20 cellular contexts compared by ENCODE assay signal in genomic region chr5:102858808-102859207, GRCh38.
A peak's percentile ranks its signal among the peaks of the same experiment; 100 is the strongest.
DNase-seq lines count a peak whose midpoint lies in the region; ATAC-seq, FAIRE-seq and TF ChIP-seq lines count a peak whose summit lies in the region.
"Had no signal": no experiment of that assay in that cellular context is flagged by ENCODE, and none has a peak within 500 bp of the region (broad histone marks: within the 10 kb centered on the region; RNA-seq: fewer than 3 reads in every experiment).

No MANE protein-coding gene starts in this region.

- no peaks in the 10 kb centered on the region for H3K36me3 ChIP-seq in IMR-90 (ENCODE audit: control insufficient read depth, insufficient read depth, low read length)
- H3K36me3 ChIP-seq: left ventricle myocardium inferior, SJCRH30, tibial artery, WERI-Rb-1 had no signal

- H2BK15ac ChIP-seq in IMR-90 (ENCODE audit: low read depth, low read length) = no peak overlapping the region

- H3K27ac Mint-ChIP-seq in effector memory CD8-positive, alpha-beta T cell = peak overlapping the region in 1 of 2 donors; percentile 56
- peak overlapping the region; percentile 89 to 92 for H3K27ac Mint-ChIP-seq in natural killer cell
- H3K27ac Mint-ChIP-seq: nephron progenitor cell had no signal

- FAIRE-seq in GM12892 (lab: Jason Lieb, UNC) = no peak

- peaks cover 6% of the 10 kb centered on the region for H3K4me1 ChIP-seq in IMR-90 (ENCODE audit: control insufficient read depth, insufficient read depth, low read length)
- H3K4me1 ChIP-seq: SJCRH30 had no signal

- H2AK9ac ChIP-seq in IMR-90 (replicated peaks; ENCODE audit: low read depth, low read length, poor library complexity) = no peak overlapping the region

- H3K27me3 Mint-ChIP-seq in effector memory CD8-positive, alpha-beta T cell = no peaks in the 10 kb centered on the region
- no peaks in the 10 kb centered on the region for H3K27me3 Mint-ChIP-seq in natural killer cell (ENCODE audit: low read depth in 2 of 2)

- no peak overlapping the region for H2BK20ac ChIP-seq in IMR-90 (ENCODE audit: low read depth, low read length)

- peaks cover 11% of the 10 kb centered on the region for H3K9me1 ChIP-seq in IMR-90 (ENCODE audit: insufficient read depth, low read length)

- ATAC-seq in IMR-90 (ENCODE audit: low read depth) (peak; percentile 46), natural killer cell (peak; percentile 70 to 76 (median 74)), GM21576 (IDR thresholded peaks at IDR 0.05; ENCODE audit: unreplicated experiment) (no peak), GM21529 (IDR thresholded peaks at IDR 0.05; ENCODE audit: unreplicated experiment) (no peak)
- peak; percentile 48 for ATAC-seq in effector memory CD8-positive, alpha-beta T cell (replicated peaks)

- DNase-seq in ELR (ENCODE audit: low read depth) (peak; percentile 92), IMR-90 (peak; percentile 88), natural killer cell (no peak), GM12892 (ENCODE audit: insufficient read length) (no peak)
- no peak for DNase-seq in effector memory CD8-positive, alpha-beta T cell
- DNase-seq in stimulated activated CD8-positive, alpha-beta memory T cell treated with anti-CD3 and anti-CD28 coated beads, Interleukin-4, amount 100 ng/mL, for 48 hours = no peak
- DNase-seq: activated CD8-positive, alpha-beta memory T cell treated with anti-CD3 and anti-CD28 coated beads, Interleukin-2, amount 50 U/mL, for 4 hours; amygdala; effector CD4-positive, alpha-beta T cell; heart right ventricle; left ventricle myocardium inferior; NCI-H1930; nephron progenitor cell; SJCRH30; tibial artery; WERI-Rb-1 had no signal

- no peaks in the 10 kb centered on the region for H3K27me3 ChIP-seq in IMR-90 (ENCODE audit: control insufficient read depth, insufficient read depth, low read length)
- H3K27me3 ChIP-seq: heart right ventricle, SJCRH30, tibial artery had no signal

- dilution Hi-C loops in IMR-90 (cut with HindIII; ENCODE audit: low sequenced_read_pairs, unreplicated experiment) = no loop called here

- no peaks in the 10 kb centered on the region for H3K36me3 Mint-ChIP-seq in effector memory CD8-positive, alpha-beta T cell (ENCODE audit: insufficient read depth)
- no peaks in the 10 kb centered on the region for H3K36me3 Mint-ChIP-seq in natural killer cell

- peaks cover 19 to 40% of the 10 kb centered on the region in 2 donors for H3K4me1 Mint-ChIP-seq in effector memory CD8-positive, alpha-beta T cell (ENCODE audit: low read depth in 2 of 2)
- H3K4me1 Mint-ChIP-seq in natural killer cell = peaks cover 53 to 56% of the 10 kb centered on the region in 2 donors
- H3K4me1 Mint-ChIP-seq: nephron progenitor cell had no signal

- no peak overlapping the region for H2AFZ ChIP-seq in IMR-90 (replicated peaks; ENCODE audit: low read length, poor library complexity)

- TF ChIP-seq POLR2A in IMR-90 (IDR thresholded peaks at IDR 0.05; ENCODE audit: low read depth, low read length) (0 out of 2 replicates have a peak, but pooled peaks have one; percentile 19), GM12892 (IDR thresholded peaks at IDR 0.05; ENCODE audit: low read depth, low read length) (no peak)

- no peak for TF ChIP-seq CTCF in IMR-90 (conservative IDR thresholded peaks at IDR 0.05; ENCODE audit: low read depth, low read length)
- no peak for TF ChIP-seq CTCF in natural killer cell (IDR thresholded peaks at IDR 0.05)

- H3K79me1 ChIP-seq in IMR-90 (ENCODE audit: low read depth in 1 of 2, low read length in 2 of 2) = peaks cover 23 to 27% of the 10 kb centered on the region in 2 experiments

- no peak overlapping the region for H3K9ac ChIP-seq in IMR-90 (ENCODE audit: low read depth, low read length)
- H3K9ac ChIP-seq: KMS-11 had no signal

- no peaks in the 10 kb centered on the region for H3K9me3 Mint-ChIP-seq in effector memory CD8-positive, alpha-beta T cell
- no peaks in the 10 kb centered on the region for H3K9me3 Mint-ChIP-seq in natural killer cell
- H3K9me3 Mint-ChIP-seq: nephron progenitor cell had no signal

- no peak overlapping the region; the same call in 1 of the 2 replicates for H2AK5ac ChIP-seq in IMR-90 (ENCODE audit: low read depth, low read length)

- no peak overlapping the region for H3K23ac ChIP-seq in IMR-90 (ENCODE audit: low read depth, low read length)

- no peak overlapping the region; the same call in 1 of the 2 replicates for H3K18ac ChIP-seq in IMR-90 (ENCODE audit: low read depth, low read length)

- H4K20me1 ChIP-seq in IMR-90 (ENCODE audit: insufficient read depth, low read length) = peaks cover 13% of the 10 kb centered on the region; the same call in 1 of the 2 replicates

- in situ Hi-C loops in IMR-90 (cut with MboI; ENCODE audit: low sequenced_read_pairs) = no loop called here

- H4K5ac ChIP-seq in IMR-90 (ENCODE audit: low read depth, low read length) = no peak overlapping the region

- no peak overlapping the region for H2BK120ac ChIP-seq in IMR-90 (ENCODE audit: low read depth, low read length)

- no peak for TF ChIP-seq RAD21 in IMR-90 (IDR thresholded peaks at IDR 0.05; ENCODE audit: low read length)

- H4K8ac ChIP-seq in IMR-90 (ENCODE audit: low read depth in 2 of 2, low read length in 2 of 2) = no peak overlapping the region

- no peak overlapping the region for H2BK5ac ChIP-seq in IMR-90 (ENCODE audit: low read depth, low read length, poor library complexity, severe bottlenecking)

- intact Hi-C loops in IMR-90 (cut with micrococcal nuclease) (no loop called here), natural killer cell (cut with micrococcal nuclease) (loop anchor here (5.0 kb wide), 1 partner anchor 102 kb away; the partner anchor contains the start of gene PAM)

- no peak overlapping the region for H3K14ac ChIP-seq in IMR-90 (replicated peaks; ENCODE audit: low read depth, low read length)

- H3K27ac ChIP-seq in IMR-90 (ENCODE audit: insufficient read depth, low read length) = no peak overlapping the region
- H3K27ac ChIP-seq: heart right ventricle, KMS-11, left ventricle myocardium inferior, SJCRH30, tibial artery, WERI-Rb-1 had no signal

- H4K91ac ChIP-seq in IMR-90 (ENCODE audit: insufficient read depth, low read depth, low read length) = no peak overlapping the region

- POLR2A ChIA-PET in IMR-90 (lab: Charles Lee; ENCODE audit: unreplicated experiment) = no interaction called here

- CTCF ChIA-PET in IMR-90 (lab: Yijun Ruan, JAX) = interaction anchor here (0.6 kb wide), 1 partner anchor 37 kb away, joined by 3 read pairs; no protein-coding TSS in a partner anchor

- no peak overlapping the region for H3K4me3 ChIP-seq in IMR-90 (ENCODE audit: insufficient read depth, low read depth, low read length)
- H3K4me3 ChIP-seq: heart right ventricle, left ventricle myocardium inferior, SJCRH30, skin epidermis, tibial artery had no signal

- H3K4me3 Mint-ChIP-seq in effector memory CD8-positive, alpha-beta T cell = no peak overlapping the region
- H3K4me3 Mint-ChIP-seq in natural killer cell = no peak overlapping the region
- H3K4me3 Mint-ChIP-seq: nephron progenitor cell had no signal

- no peak overlapping the region for H3K4ac ChIP-seq in IMR-90 (ENCODE audit: low read depth, low read length)

- no CpG with 5 or more reads among the region's 4 CpGs for WGBS in IMR-90 (ENCODE audit: extremely low coverage in 2 of 2, insufficient read length in 1 of 2), 2 experiments

- no peak overlapping the region for H3K4me2 ChIP-seq in IMR-90 (ENCODE audit: low read depth, low read length)
- H3K4me2 ChIP-seq: KMS-11 had no signal

- no peak overlapping the region for H3K56ac ChIP-seq in IMR-90 (ENCODE audit: extremely low read depth, insufficient read depth, low read length)

- H3K9me3 ChIP-seq in IMR-90 (ENCODE audit: control insufficient read depth, insufficient read depth, low read length) = no peaks in the 10 kb centered on the region
- H3K9me3 ChIP-seq: SJCRH30, tibial artery had no signal

- BruUV-seq in IMR-90 (replicated peaks; lab: Mats Ljungman, UMichigan) = no TSS peak

TF ChIP-seq in IMR-90, 13 proteins besides CTCF, POLR2A, EP300 and RAD21:
- TF ChIP-seq BHLHE40 (IDR thresholded peaks at IDR 0.05; ENCODE audit: low read depth, low read length) = peak; percentile 34; the same call in 1 of the 2 replicates
- TF ChIP-seq RFX5 (IDR thresholded peaks at IDR 0.05; ENCODE audit: low read depth, low read length) = peak; percentile 66; the same call in 1 of the 2 replicates
- peak; percentile 31; the same call in 1 of the 2 replicates for TF ChIP-seq FOS (IDR thresholded peaks at IDR 0.05; ENCODE audit: low read depth, low read length)
- TF ChIP-seq USF2 (IDR thresholded peaks at IDR 0.05; ENCODE audit: low read depth, low read length) = 0 out of 2 replicates have a peak, but pooled peaks have one; percentile 20
- TF ChIP-seq CEBPB (IDR thresholded peaks at IDR 0.05; ENCODE audit: low read depth, low read length) = 0 out of 2 replicates have a peak, but pooled peaks have one; percentile 29
- no peak for TF ChIP-seq MXI1 (IDR thresholded peaks at IDR 0.05; ENCODE audit: borderline replicate concordance, low read depth, low read length)
- TF ChIP-seq RCOR1 (IDR thresholded peaks at IDR 0.05; ENCODE audit: insufficient replicate concordance, low read length) = no peak
- peak; percentile 56; the same call in 1 of the 2 replicates for TF ChIP-seq MAFK (IDR thresholded peaks at IDR 0.05; ENCODE audit: low read depth, low read length)

Comparison
In these comparisons a context has a peak if more than half of its experiments do, and no peak if none do; other contexts are left out.
1. DNase-seq: peak in ELR (single experiment) and IMR-90 (single experiment); none in effector memory CD8-positive, alpha-beta T cell (0 of 3), natural killer cell (single experiment), GM12892 (single experiment) and stimulated activated CD8-positive, alpha-beta memory T cell treated with anti-CD3 and anti-CD28 coated beads, Interleukin-4, amount 100 ng/mL, for 48 hours (single experiment).
2. ATAC-seq: peak in IMR-90 (single experiment), effector memory CD8-positive, alpha-beta T cell (single experiment) and natural killer cell (3 of 3); none in GM21576 (single experiment) and GM21529 (single experiment).